6 cellular contexts compared by ENCODE assay signal in the genomic region with DNA sequence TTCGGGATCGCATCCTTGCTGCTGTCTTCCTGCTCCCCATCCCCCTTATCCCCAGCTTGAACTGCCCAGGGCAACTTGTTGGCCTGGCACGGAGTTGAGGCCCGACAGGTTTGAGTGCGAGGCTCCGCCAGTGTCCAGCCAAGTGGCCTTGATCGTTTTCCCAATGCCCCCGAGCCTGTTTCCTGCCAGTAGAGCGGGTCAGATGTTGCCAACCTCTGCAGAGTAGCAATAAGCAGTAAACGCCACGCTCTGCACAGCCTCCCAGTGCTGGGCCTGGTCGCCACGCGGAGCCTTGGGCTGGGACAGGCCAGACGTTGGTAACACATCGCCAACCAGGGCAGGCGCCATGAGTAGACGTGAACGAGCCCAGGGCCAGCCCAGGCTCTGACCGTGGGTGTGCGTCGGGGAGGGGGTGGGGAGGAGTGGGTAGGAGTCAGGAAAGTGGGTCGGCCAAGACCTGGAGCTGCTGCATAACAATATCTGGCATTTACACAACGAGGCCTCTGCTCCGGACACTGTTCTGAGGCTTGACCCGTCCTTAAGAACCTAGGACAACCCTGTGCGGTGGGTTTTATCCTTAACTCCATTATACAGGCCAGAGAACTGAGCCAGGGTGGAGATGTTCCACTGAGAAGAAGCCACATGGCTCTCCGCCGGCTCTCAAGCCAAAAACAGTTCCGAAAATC. TPM values are rescaled to one million over a fixed set of nuclear protein-coding genes. Genes with fewer than 3 reads are reported as not detected.
DNase-seq lines count a peak whose midpoint lies in the region; ATAC-seq and TF ChIP-seq lines count a peak whose summit lies in the region.

No MANE protein-coding gene starts in this region.

- DNase-seq in PC-3 (no peak), cardiac muscle cell (ENCODE audit: low read depth in 1 of 2, low spot score in 1 of 2) (peak in 1 of 2 donors; percentile 16), testis (peak; percentile 35), cerebellar cortex (ENCODE audit: low spot score) (no peak)

- H3K4me1 ChIP-seq in PC-3 (ENCODE audit: insufficient read depth, low read length) (peaks cover 23% of the 10 kb centered on the region), cardiac muscle cell (ENCODE audit: low read depth) (peaks cover 21% of the 10 kb centered on the region), testis (peaks cover 8% of the 10 kb centered on the region)

- H3F3A ChIP-seq in PC-3 (ENCODE audit: low read length, unreplicated experiment): no peaks in the 10 kb centered on the region

- H3K27ac ChIP-seq in PC-3 (ENCODE audit: low read length) (peak overlapping the region; percentile 32), cardiac muscle cell (no peak overlapping the region), testis (peak overlapping the region; percentile 85 to 89)

- no TSS peak for BruUV-seq in PC-3 (replicated peaks; lab: Mats Ljungman, UMichigan)

- peak; percentile 7; the same call in 1 of the 2 replicates for TF ChIP-seq CTCF in PC-3 (conservative IDR thresholded peaks at IDR 0.05; ENCODE audit: low read depth, low read length)
- TF ChIP-seq CTCF in cardiac muscle cell (IDR thresholded peaks at IDR 0.05; ENCODE audit: low read depth, low read length): no peak
- TF ChIP-seq CTCF in testis (IDR thresholded peaks at IDR 0.05): peak in 1 of 3 experiments; percentile 38

- peak overlapping the region; percentile 99 for H2AFZ ChIP-seq in PC-3 (ENCODE audit: low read length)

- H3K36me3 ChIP-seq in PC-3 (ENCODE audit: low read depth, low read length) (no peaks in the 10 kb centered on the region), cardiac muscle cell (no peaks in the 10 kb centered on the region), testis (ENCODE audit: low read depth, missing control alignments) (no peaks in the 10 kb centered on the region)

- peak overlapping the region; percentile 100 for H3K4me2 ChIP-seq in PC-3 (ENCODE audit: low read length)

- intact Hi-C loops in PC-3 (cut with micrococcal nuclease): loop anchor here (1.0 to 2.0 kb wide), 2 partner anchors 24 to 32 kb away; a partner anchor contains a TSS
- intact Hi-C loops in testis (cut with DNase I; ENCODE audit: low total_unique reads): no loop called here

- TF ChIP-seq POLR2A in testis (IDR thresholded peaks at IDR 0.05): no peak

- H3K9me2 ChIP-seq in PC-3 (replicated peaks; ENCODE audit: low read length): no peaks in the 10 kb centered on the region

- H3K4me3 ChIP-seq in PC-3 (ENCODE audit: low read length) (peak overlapping the region; percentile 99), cardiac muscle cell (peak overlapping the region; percentile 51), testis (peak overlapping the region; percentile 76 to 84)

- CTCF ChIA-PET in PC-3 (lab: Charles Lee): interaction anchor here (0.8 to 2.5 kb wide), 4 partner anchors 8 to 32 kb away, joined by 3 to 46 read pairs (median 7); a partner anchor contains a TSS

- ATAC-seq in GM21423 (IDR thresholded peaks at IDR 0.05; ENCODE audit: unreplicated experiment) (peak; percentile 3), PC-3 (peak; percentile 18), HG03439 (IDR thresholded peaks at IDR 0.05; ENCODE audit: unreplicated experiment) (no peak)

- peaks cover 33% of the 10 kb centered on the region for H3K79me2 ChIP-seq in PC-3 (ENCODE audit: low read length)

- 8 to 10% methylated on average over 23 to 30 of the region's 30 CpGs for WGBS in testis, 2 donors

- H3K9ac ChIP-seq in PC-3 (ENCODE audit: low read length): peak overlapping the region; percentile 95

- POLR2A ChIA-PET in PC-3 (lab: Charles Lee; ENCODE audit: unreplicated experiment): interaction anchor here (0.6 to 1.3 kb wide), 2 partner anchors 8 to 22 kb away, joined by 5 to 10 read pairs; a partner anchor contains a TSS

- no peaks in the 10 kb centered on the region for H3K9me3 ChIP-seq in PC-3 (ENCODE audit: low read length)
- no peaks in the 10 kb centered on the region for H3K9me3 ChIP-seq in cardiac muscle cell (ENCODE audit: low read depth)
- H3K9me3 ChIP-seq in testis: no peaks in the 10 kb centered on the region

- no peaks in the 10 kb centered on the region for H3K27me3 ChIP-seq in PC-3 (ENCODE audit: low read length)
- H3K27me3 ChIP-seq in cardiac muscle cell: no peaks in the 10 kb centered on the region
- H3K27me3 ChIP-seq in testis: no peaks in the 10 kb centered on the region

- no peaks in the 10 kb centered on the region for H4K20me1 ChIP-seq in PC-3 (ENCODE audit: low read length)

RNA-seq across cellular contexts. Expression of a gene that starts 0.4 kb away (rescaled TPM):
- total RNA-seq in PC-3 (2014; rRNA removed) (22.1 and 23.4 TPM in 2 replicates), cardiac muscle cell (56.5 and 105 TPM in 2 replicates), testis (10 to 100 TPM; 38.9 to 51.6 TPM)
- polyA plus RNA-seq in cardiac muscle cell (95.9 and 104 TPM in 2 replicates), testis (ENCODE audit: insufficient read depth, low read depth, low replicate concordance) (27.7 TPM)

RNA-seq across cellular contexts. Expression of a gene that starts 0.6 kb away (rescaled TPM):
- 49.6 and 53.8 TPM in 2 replicates for total RNA-seq in PC-3 (2014; rRNA removed)
- total RNA-seq in cardiac muscle cell: 19.8 and 27.8 TPM in 2 replicates
- polyA plus RNA-seq in cardiac muscle cell: 23.3 and 29.9 TPM in 2 replicates
- total RNA-seq in testis: 10 to 100 TPM; 26.7 to 27.1 TPM
- 26.0 TPM for polyA plus RNA-seq in testis (ENCODE audit: insufficient read depth, low read depth, low replicate concordance)

RNA-seq across cellular contexts. Expression of a gene that starts 7.2 kb away (rescaled TPM):
- total RNA-seq in PC-3 (2014; rRNA removed): 45.8 and 59.1 TPM in 2 replicates
- 151 and 226 TPM in 2 replicates for total RNA-seq in cardiac muscle cell
- 114 and 122 TPM in 2 replicates for polyA plus RNA-seq in cardiac muscle cell
- 10 to 100 TPM; 47.1 to 54.1 TPM for total RNA-seq in testis
- 35.8 TPM for polyA plus RNA-seq in testis (ENCODE audit: insufficient read depth, low read depth, low replicate concordance)

RNA-seq across cellular contexts. Expression of a gene that starts 8.9 kb away (rescaled TPM):
- total RNA-seq in PC-3 (2014; rRNA removed) (71.3 and 113 TPM in 2 replicates), cardiac muscle cell (87.7 and 99.7 TPM in 2 replicates), testis (10 to 100 TPM; 16.0 to 17.1 TPM)
- polyA plus RNA-seq in cardiac muscle cell (116 and 125 TPM in 2 replicates), testis (ENCODE audit: insufficient read depth, low read depth, low replicate concordance) (26.7 TPM)

RNA-seq across cellular contexts. Expression of a gene that starts 19.2 kb away (rescaled TPM):
- total RNA-seq in PC-3 (2014; rRNA removed): not detected in 2 replicates
- 0.42 and 1.1 TPM in 2 replicates for total RNA-seq in cardiac muscle cell
- 0.94 and 2.2 TPM in 2 replicates for polyA plus RNA-seq in cardiac muscle cell
- total RNA-seq in testis: under 1 TPM; 0.39 to 0.50 TPM
- polyA plus RNA-seq in testis (ENCODE audit: insufficient read depth, low read depth, low replicate concordance): 0.18 TPM
